ENCODE assay signal across 15 cellular contexts in the genomic region with DNA sequence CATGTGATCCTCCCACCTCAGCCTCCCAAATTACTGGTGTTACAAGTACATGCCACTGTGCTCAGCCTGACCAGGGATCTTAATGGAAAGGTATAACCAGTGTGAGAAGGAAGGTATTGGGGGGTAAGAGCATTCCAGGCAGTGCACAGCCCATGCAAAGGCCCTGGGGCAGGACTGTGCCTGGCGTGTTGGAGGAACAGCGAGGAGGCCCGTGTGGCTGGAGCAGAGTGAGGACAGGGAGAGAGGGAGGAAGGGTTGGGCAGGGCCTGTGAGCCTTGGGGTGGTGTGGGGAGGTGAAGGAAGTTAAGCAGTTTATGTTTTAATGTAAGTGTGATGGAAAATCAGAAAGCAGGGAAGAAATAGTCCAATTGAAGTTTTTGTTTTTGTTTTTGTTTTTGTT. TPM values are rescaled to one million over a fixed set of nuclear protein-coding genes. Genes with fewer than 3 reads are reported as not detected.
DNase-seq lines count a peak whose midpoint lies in the region; ATAC-seq and TF ChIP-seq lines count a peak whose summit lies in the region.
"Had no signal": no experiment of that assay in that cellular context is flagged by ENCODE, and none has a peak within 500 bp of the region (broad histone marks: within the 10 kb centered on the region; RNA-seq: fewer than 3 reads in every experiment).

No MANE protein-coding gene starts in this region.

- no peaks in the 10 kb centered on the region for H3K27me3 Mint-ChIP-seq in activated naive CD4-positive, alpha-beta T cell treated with anti-CD3 and anti-CD28 coated beads, Interleukin-2, amount 10 ng/mL, durations not matched to agents 7 days and 5 days
- H3K27me3 Mint-ChIP-seq in CD8-positive, alpha-beta memory T cell = peaks cover 3 to 14% of the 10 kb centered on the region in 2 donors
- no peaks in the 10 kb centered on the region for H3K27me3 Mint-ChIP-seq in activated T-helper 1 cell treated with anti-CD3 and anti-CD28 coated beads, Interleukin-12 subunit alpha, Interleukin-12 subunit beta, Interleukin-2, Interleukin-4 antibody, amounts not matched to agents 30 ng/mL and 10 ng/mL and 1 ng/mL, durations not matched to agents 14 hours and 24 hours and 36 hours (ENCODE audit: insufficient read depth)
- H3K27me3 Mint-ChIP-seq in neural progenitor cell (ENCODE audit: insufficient read depth, low read depth) = peaks cover 4% of the 10 kb centered on the region

- peaks cover 11% of the 10 kb centered on the region for H3F3A ChIP-seq in neural progenitor cell (ENCODE audit: low read depth)

- no peaks in the 10 kb centered on the region for H4K20me1 ChIP-seq in neural progenitor cell (ENCODE audit: low read depth)

- no peak overlapping the region for H3K9ac ChIP-seq in neural progenitor cell
- H3K9ac ChIP-seq: KMS-11 had no signal

- TF ChIP-seq CTCF in neural progenitor cell (IDR thresholded peaks at IDR 0.05) = no peak

- no peaks in the 10 kb centered on the region for H3K36me3 ChIP-seq in CD8-positive, alpha-beta memory T cell (ENCODE audit: insufficient read depth, low read length)
- H3K36me3 ChIP-seq in neural progenitor cell (no peaks in the 10 kb centered on the region), HAP-1 (replicated peaks) (no peaks in the 10 kb centered on the region)
- H3K36me3 ChIP-seq: BE2C had no signal

- H3K4me3 Mint-ChIP-seq in activated naive CD4-positive, alpha-beta T cell treated with anti-CD3 and anti-CD28 coated beads, Interleukin-2, amount 10 ng/mL, durations not matched to agents 7 days and 5 days = peak overlapping the region; percentile 84
- H3K4me3 Mint-ChIP-seq in CD8-positive, alpha-beta memory T cell = peak overlapping the region in 6 of 7 donors; percentile 38 to 82 (median 66)
- H3K4me3 Mint-ChIP-seq in activated T-helper 1 cell treated with anti-CD3 and anti-CD28 coated beads, Interleukin-12 subunit alpha, Interleukin-12 subunit beta, Interleukin-2, Interleukin-4 antibody, amounts not matched to agents 30 ng/mL and 10 ng/mL and 1 ng/mL, durations not matched to agents 14 hours and 24 hours and 36 hours = peak overlapping the region; percentile 69
- H3K4me3 Mint-ChIP-seq in neural progenitor cell = peak overlapping the region; percentile 46

- H3K27me3 ChIP-seq in CD8-positive, alpha-beta memory T cell (ENCODE audit: insufficient read depth, low read length, poor library complexity, severe bottlenecking) = no peaks in the 10 kb centered on the region
- H3K27me3 ChIP-seq in neural progenitor cell (no peaks in the 10 kb centered on the region), HAP-1 (ENCODE audit: low read depth) (no peaks in the 10 kb centered on the region)
- H3K27me3 ChIP-seq: BE2C had no signal

- ATAC-seq in activated naive CD4-positive, alpha-beta T cell treated with anti-CD3 and anti-CD28 coated beads, Interleukin-2, amount 50 U/mL, for 72 hours = no peak

- H3K9me3 Mint-ChIP-seq in activated naive CD4-positive, alpha-beta T cell treated with anti-CD3 and anti-CD28 coated beads, Interleukin-2, amount 10 ng/mL, durations not matched to agents 7 days and 5 days = no peaks in the 10 kb centered on the region
- H3K9me3 Mint-ChIP-seq in activated naive CD4-positive, alpha-beta T cell treated with anti-CD3 and anti-CD28 coated beads, Interleukin-2, amount 50 U/mL, for 72 hours = no peaks in the 10 kb centered on the region
- H3K9me3 Mint-ChIP-seq in CD8-positive, alpha-beta memory T cell = no peaks in the 10 kb centered on the region
- H3K9me3 Mint-ChIP-seq in activated T-helper 1 cell treated with anti-CD3 and anti-CD28 coated beads, Interleukin-12 subunit alpha, Interleukin-12 subunit beta, Interleukin-2, Interleukin-4 antibody, amounts not matched to agents 30 ng/mL and 10 ng/mL and 1 ng/mL, durations not matched to agents 14 hours and 24 hours and 36 hours = no peaks in the 10 kb centered on the region
- H3K9me3 Mint-ChIP-seq in neural progenitor cell = peaks cover 2% of the 10 kb centered on the region

- DNase-seq in activated naive CD4-positive, alpha-beta T cell treated with anti-CD3 and anti-CD28 coated beads, Interleukin-2, amount 10 ng/mL, durations not matched to agents 7 days and 5 days = no peak
- no peak for DNase-seq in activated naive CD4-positive, alpha-beta T cell treated with anti-CD3 and anti-CD28 coated beads, Interleukin-2, amount 50 U/mL, for 72 hours (ENCODE audit: low spot score in 2 of 2)
- DNase-seq in CD8-positive, alpha-beta memory T cell = no peak
- no peak for DNase-seq in activated T-helper 1 cell treated with anti-CD3 and anti-CD28 coated beads, Interleukin-12 subunit alpha, Interleukin-12 subunit beta, Interleukin-2, Interleukin-4 antibody, amounts not matched to agents 30 ng/mL and 10 ng/mL and 1 ng/mL, durations not matched to agents 14 hours and 24 hours and 36 hours (ENCODE audit: low spot score)
- DNase-seq in neural progenitor cell (ENCODE audit: low spot score) = no peak
- no peak for DNase-seq in HAP-1 (ENCODE audit: low spot score in 2 of 2)
- DNase-seq in DMS53 treated with DMSO at 0.1 percent for 48 hours (lab: John Stamatoyannopoulos, UW; ENCODE audit: unreplicated experiment) = no peak
- DNase-seq: BE2C, EL, GOT3, NCI-H1092 treated with DMSO at 0.1 percent for 48 hours, NCI-H1694, NCI-H774 had no signal

- H3K36me3 Mint-ChIP-seq in activated naive CD4-positive, alpha-beta T cell treated with anti-CD3 and anti-CD28 coated beads, Interleukin-2, amount 10 ng/mL, durations not matched to agents 7 days and 5 days = peaks cover 6% of the 10 kb centered on the region
- H3K36me3 Mint-ChIP-seq in activated naive CD4-positive, alpha-beta T cell treated with anti-CD3 and anti-CD28 coated beads, Interleukin-2, amount 50 U/mL, for 72 hours = peaks cover 0 to 5% of the 10 kb centered on the region in 2 donors
- peaks cover 0 to 4% (median 2%) of the 10 kb centered on the region in 3 donors for H3K36me3 Mint-ChIP-seq in CD8-positive, alpha-beta memory T cell
- H3K36me3 Mint-ChIP-seq in activated T-helper 1 cell treated with anti-CD3 and anti-CD28 coated beads, Interleukin-12 subunit alpha, Interleukin-12 subunit beta, Interleukin-2, Interleukin-4 antibody, amounts not matched to agents 30 ng/mL and 10 ng/mL and 1 ng/mL, durations not matched to agents 14 hours and 24 hours and 36 hours (ENCODE audit: low read depth) = no peaks in the 10 kb centered on the region
- H3K36me3 Mint-ChIP-seq in neural progenitor cell = no peaks in the 10 kb centered on the region

- H3K27ac Mint-ChIP-seq in activated naive CD4-positive, alpha-beta T cell treated with anti-CD3 and anti-CD28 coated beads, Interleukin-2, amount 10 ng/mL, durations not matched to agents 7 days and 5 days = peak overlapping the region; percentile 94
- peak overlapping the region in 1 of 2 donors; percentile 65 for H3K27ac Mint-ChIP-seq in activated naive CD4-positive, alpha-beta T cell treated with anti-CD3 and anti-CD28 coated beads, Interleukin-2, amount 50 U/mL, for 72 hours
- peak overlapping the region in 7 of 8 donors; percentile 18 to 97 (median 75) for H3K27ac Mint-ChIP-seq in CD8-positive, alpha-beta memory T cell
- peak overlapping the region; percentile 41 for H3K27ac Mint-ChIP-seq in activated T-helper 1 cell treated with anti-CD3 and anti-CD28 coated beads, Interleukin-12 subunit alpha, Interleukin-12 subunit beta, Interleukin-2, Interleukin-4 antibody, amounts not matched to agents 30 ng/mL and 10 ng/mL and 1 ng/mL, durations not matched to agents 14 hours and 24 hours and 36 hours
- no peak overlapping the region for H3K27ac Mint-ChIP-seq in neural progenitor cell

- H3K4me3 ChIP-seq in CD8-positive, alpha-beta memory T cell (ENCODE audit: low read length) = no peak overlapping the region
- H3K4me3 ChIP-seq in neural progenitor cell (no peak overlapping the region), HAP-1 (no peak overlapping the region)

- H3K9me3 ChIP-seq in CD8-positive, alpha-beta memory T cell (ENCODE audit: low read length) = no peaks in the 10 kb centered on the region
- H3K9me3 ChIP-seq in neural progenitor cell (ENCODE audit: low read depth) (no peaks in the 10 kb centered on the region), HAP-1 (no peaks in the 10 kb centered on the region)
- H3K9me3 ChIP-seq: BE2C had no signal

- CTCF ChIA-PET in activated naive CD4-positive, alpha-beta T cell treated with anti-CD3 and anti-CD28 coated beads, Interleukin-2, amount 10 ng/mL, durations not matched to agents 7 days and 5 days (lab: Charles Lee) = no interaction called here
- CTCF ChIA-PET in CD8-positive, alpha-beta memory T cell (lab: Charles Lee) = no interaction called here

- POLR2A ChIA-PET in CD8-positive, alpha-beta memory T cell (lab: Charles Lee) = no interaction called here

- H3K27ac ChIP-seq in CD8-positive, alpha-beta memory T cell (ENCODE audit: low read depth, low read length) = no peak overlapping the region
- H3K27ac ChIP-seq in neural progenitor cell = no peak overlapping the region
- H3K27ac ChIP-seq: KMS-11 had no signal

- H3K4me2 ChIP-seq in neural progenitor cell = no peak overlapping the region
- H3K4me2 ChIP-seq: KMS-11 had no signal

- peaks cover 6% of the 10 kb centered on the region for H3K79me2 ChIP-seq in neural progenitor cell (ENCODE audit: low read depth)

- peaks cover 25% of the 10 kb centered on the region for H3K4me1 ChIP-seq in CD8-positive, alpha-beta memory T cell (ENCODE audit: insufficient read depth, low read length)
- H3K4me1 ChIP-seq in neural progenitor cell (peaks cover 10% of the 10 kb centered on the region), HAP-1 (no peaks in the 10 kb centered on the region)

- no peak overlapping the region for H2AFZ ChIP-seq in neural progenitor cell (replicated peaks)

- intact Hi-C loops in activated T-helper 1 cell treated with anti-CD3 and anti-CD28 coated beads, Interleukin-12 subunit alpha, Interleukin-12 subunit beta, Interleukin-2, Interleukin-4 antibody, amounts not matched to agents 30 ng/mL and 10 ng/mL and 1 ng/mL, durations not matched to agents 14 hours and 24 hours and 36 hours (cut with micrococcal nuclease) = loop anchor here (5.0 kb wide), 1 partner anchor 33 kb away; no protein-coding TSS in a partner anchor

- H3K4me1 Mint-ChIP-seq in activated naive CD4-positive, alpha-beta T cell treated with anti-CD3 and anti-CD28 coated beads, Interleukin-2, amount 10 ng/mL, durations not matched to agents 7 days and 5 days = peaks cover 55% of the 10 kb centered on the region
- peaks cover 25 to 33% (median 28%) of the 10 kb centered on the region in 3 donors for H3K4me1 Mint-ChIP-seq in CD8-positive, alpha-beta memory T cell
- H3K4me1 Mint-ChIP-seq in activated T-helper 1 cell treated with anti-CD3 and anti-CD28 coated beads, Interleukin-12 subunit alpha, Interleukin-12 subunit beta, Interleukin-2, Interleukin-4 antibody, amounts not matched to agents 30 ng/mL and 10 ng/mL and 1 ng/mL, durations not matched to agents 14 hours and 24 hours and 36 hours (ENCODE audit: low read depth) = peaks cover 45% of the 10 kb centered on the region
- H3K4me1 Mint-ChIP-seq in neural progenitor cell = peaks cover 11% of the 10 kb centered on the region

- in situ Hi-C loops in HAP-1 (cut with MboI; ENCODE audit: low sequenced_read_pairs) = no loop called here

RNA-seq across cellular contexts. Expression of a gene that starts 1.6 kb away (rescaled TPM):
- 10 to 100 TPM; 10.7 to 45.2 TPM for total RNA-seq in activated naive CD4-positive, alpha-beta T cell treated with anti-CD3 and anti-CD28 coated beads, Interleukin-2, amount 50 U/mL, for 72 hours
- 1 to 10 TPM; 5.9 to 7.0 TPM for total RNA-seq in CD8-positive, alpha-beta memory T cell
- polyA plus RNA-seq in CD8-positive, alpha-beta memory T cell = 40.5 TPM
- total RNA-seq in activated T-helper 1 cell treated with anti-CD3 and anti-CD28 coated beads, Interleukin-12 subunit alpha, Interleukin-12 subunit beta, Interleukin-2, Interleukin-4 antibody, amounts not matched to agents 30 ng/mL and 10 ng/mL and 1 ng/mL, durations not matched to agents 14 hours and 24 hours and 36 hours = 11.0 and 13.2 TPM in 2 replicates
- total RNA-seq in neural progenitor cell (ENCODE audit: low replicate concordance) = 0.19 and 1.3 TPM in 2 replicates
- total RNA-seq: MCF 10A had no signal

RNA-seq across cellular contexts. Expression of a gene that starts 3.8 kb away (rescaled TPM):
- total RNA-seq in activated naive CD4-positive, alpha-beta T cell treated with anti-CD3 and anti-CD28 coated beads, Interleukin-2, amount 50 U/mL, for 72 hours = 10 to 100 TPM; 15.3 to 38.0 TPM
- total RNA-seq in CD8-positive, alpha-beta memory T cell = 10 to 100 TPM; 10.9 to 13.9 TPM
- 3.1 TPM for polyA plus RNA-seq in CD8-positive, alpha-beta memory T cell
- total RNA-seq in activated T-helper 1 cell treated with anti-CD3 and anti-CD28 coated beads, Interleukin-12 subunit alpha, Interleukin-12 subunit beta, Interleukin-2, Interleukin-4 antibody, amounts not matched to agents 30 ng/mL and 10 ng/mL and 1 ng/mL, durations not matched to agents 14 hours and 24 hours and 36 hours = 39.1 and 46.5 TPM in 2 replicates
- 48.3 and 104 TPM in 2 replicates for total RNA-seq in neural progenitor cell (ENCODE audit: low replicate concordance)
- total RNA-seq: MCF 10A had no signal

RNA-seq across cellular contexts. Expression of a gene that starts 21.5 kb away (rescaled TPM):
- total RNA-seq in activated naive CD4-positive, alpha-beta T cell treated with anti-CD3 and anti-CD28 coated beads, Interleukin-2, amount 50 U/mL, for 72 hours = not detected
- total RNA-seq in CD8-positive, alpha-beta memory T cell = not detected
- polyA plus RNA-seq in CD8-positive, alpha-beta memory T cell = not detected
- not detected in 2 replicates for total RNA-seq in activated T-helper 1 cell treated with anti-CD3 and anti-CD28 coated beads, Interleukin-12 subunit alpha, Interleukin-12 subunit beta, Interleukin-2, Interleukin-4 antibody, amounts not matched to agents 30 ng/mL and 10 ng/mL and 1 ng/mL, durations not matched to agents 14 hours and 24 hours and 36 hours
- 0.34 TPM in 1 of 2 replicates, not detected in the other for total RNA-seq in neural progenitor cell (ENCODE audit: low replicate concordance)
- total RNA-seq: MCF 10A had no signal

RNA-seq across cellular contexts. Expression of a gene that starts 38.0 kb away (rescaled TPM):
- 10 to 100 TPM; 17.4 to 22.3 TPM for total RNA-seq in activated naive CD4-positive, alpha-beta T cell treated with anti-CD3 and anti-CD28 coated beads, Interleukin-2, amount 50 U/mL, for 72 hours
- 1 to 10 TPM; 3.9 to 6.1 TPM for total RNA-seq in CD8-positive, alpha-beta memory T cell
- 1.8 TPM for polyA plus RNA-seq in CD8-positive, alpha-beta memory T cell
- 12.9 and 15.0 TPM in 2 replicates for total RNA-seq in activated T-helper 1 cell treated with anti-CD3 and anti-CD28 coated beads, Interleukin-12 subunit alpha, Interleukin-12 subunit beta, Interleukin-2, Interleukin-4 antibody, amounts not matched to agents 30 ng/mL and 10 ng/mL and 1 ng/mL, durations not matched to agents 14 hours and 24 hours and 36 hours
- 5.7 and 6.8 TPM in 2 replicates for total RNA-seq in neural progenitor cell (ENCODE audit: low replicate concordance)

RNA-seq across cellular contexts. Expression of a gene that starts 42.8 kb away (rescaled TPM):
- 10 to 100 TPM; 18.4 to 22.0 TPM for total RNA-seq in activated naive CD4-positive, alpha-beta T cell treated with anti-CD3 and anti-CD28 coated beads, Interleukin-2, amount 50 U/mL, for 72 hours
- total RNA-seq in CD8-positive, alpha-beta memory T cell = 10 to 100 TPM; 17.0 to 18.3 TPM
- 8.4 TPM for polyA plus RNA-seq in CD8-positive, alpha-beta memory T cell
- total RNA-seq in activated T-helper 1 cell treated with anti-CD3 and anti-CD28 coated beads, Interleukin-12 subunit alpha, Interleukin-12 subunit beta, Interleukin-2, Interleukin-4 antibody, amounts not matched to agents 30 ng/mL and 10 ng/mL and 1 ng/mL, durations not matched to agents 14 hours and 24 hours and 36 hours = 15.7 and 19.3 TPM in 2 replicates
- total RNA-seq in neural progenitor cell (ENCODE audit: low replicate concordance) = 10.6 and 30.4 TPM in 2 replicates
